8 cellular contexts compared by ENCODE assay signal in the genomic region with DNA sequence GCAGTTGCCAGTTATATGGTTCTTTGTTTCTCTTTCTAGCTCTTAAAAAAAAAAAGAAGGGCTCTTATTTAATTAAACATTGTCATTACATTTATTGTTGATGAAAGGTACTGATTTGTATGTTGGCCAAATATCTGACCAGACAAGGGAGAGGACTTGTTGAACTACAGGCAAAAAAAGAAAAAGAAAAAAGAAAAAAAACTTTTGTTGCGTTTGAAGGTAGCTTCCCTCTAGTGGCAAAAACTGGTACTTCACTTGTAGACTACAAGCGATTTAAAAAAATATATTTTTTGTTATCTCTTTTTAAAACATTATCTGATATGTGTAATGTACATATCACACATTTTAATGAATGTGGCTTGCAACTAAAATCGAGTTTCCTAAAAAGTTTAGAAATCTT.
DNase-seq lines count a peak whose midpoint lies in the region; ATAC-seq, FAIRE-seq and TF ChIP-seq lines count a peak whose summit lies in the region.

No MANE protein-coding gene starts in this region.

- H3K27ac ChIP-seq in A673 (ENCODE audit: low read depth, low read length, poor library complexity, severe bottlenecking) (peak overlapping the region; percentile 42), WERI-Rb-1 (peak overlapping the region; percentile 39)

- FAIRE-seq in islet of Langerhans (lab: Jason Lieb, UNC) = peak; percentile 97

- no peaks in the 10 kb centered on the region; the same call in 1 of the 2 replicates for H3K27me3 Mint-ChIP-seq in HFFc6 (ENCODE audit: insufficient read depth)
- H3K27me3 Mint-ChIP-seq in stimulated activated naive B cell treated with anti-CD40 and anti-IgM and Interleukin-4, amounts not matched to agents 10 μg/mL and 1 μg/mL and 100 μg/mL, for 72 hours = no peaks in the 10 kb centered on the region

- H3K36me3 ChIP-seq in A673 (ENCODE audit: insufficient read depth, low read length, poor library complexity, severe bottlenecking) (no peaks in the 10 kb centered on the region), WERI-Rb-1 (no peaks in the 10 kb centered on the region)

- TF ChIP-seq CTCF in A673 (conservative IDR thresholded peaks at IDR 0.05; ENCODE audit: low read depth, low read length) (peak; percentile 63), HFFc6 (IDR thresholded peaks at IDR 0.05) (peak; percentile 85), WERI-Rb-1 (IDR thresholded peaks at IDR 0.05; ENCODE audit: low read depth, low read length) (no peak)

- CTCF ChIA-PET in A673 (lab: Charles Lee) = interaction anchor here (0.6 to 1.4 kb wide), 3 partner anchors 282 to 641 kb away, joined by 3 to 9 read pairs (median 3); no protein-coding TSS in a partner anchor

- H3K4me3 Mint-ChIP-seq in HFFc6 = peak overlapping the region; percentile 46
- no peak overlapping the region for H3K4me3 Mint-ChIP-seq in stimulated activated naive B cell treated with anti-CD40 and anti-IgM and Interleukin-4, amounts not matched to agents 10 μg/mL and 1 μg/mL and 100 μg/mL, for 72 hours

- intact Hi-C loops in A673 (cut with micrococcal nuclease; ENCODE audit: unreplicated experiment) = loop anchor here (10.0 kb wide), 1 partner anchor 104 kb away; no protein-coding TSS in a partner anchor

- BruUV-seq in A673 (replicated peaks; lab: Mats Ljungman, UMichigan) = no TSS peak

- H3K9me3 Mint-ChIP-seq in HFFc6 = no peaks in the 10 kb centered on the region
- H3K9me3 Mint-ChIP-seq in stimulated activated naive B cell treated with anti-CD40 and anti-IgM and Interleukin-4, amounts not matched to agents 10 μg/mL and 1 μg/mL and 100 μg/mL, for 72 hours = no peaks in the 10 kb centered on the region

- H3K4me3 ChIP-seq in A673 (ENCODE audit: low read depth, low read length, poor library complexity, severe bottlenecking) (no peak overlapping the region), WERI-Rb-1 (ENCODE audit: low read depth, low read length) (no peak overlapping the region)

- H3K9me3 ChIP-seq in A673 (ENCODE audit: low read depth, low read length, poor library complexity, severe bottlenecking) (no peaks in the 10 kb centered on the region), WERI-Rb-1 (ENCODE audit: severe bottlenecking) (no peaks in the 10 kb centered on the region)

- DNase-seq in A673 (ENCODE audit: low spot score) (peak; percentile 46), HFFc6 (peak; percentile 21), WERI-Rb-1 (no peak)
- DNase-seq in activated T-cell treated with anti-CD3 and anti-CD28 coated beads, Interleukin-2, amount 50 U/mL, for 1 hour = no peak
- no peak for DNase-seq in activated effector memory CD4-positive, alpha-beta T cell treated with Interleukin-2 at 50 U/mL for 16 hours
- no peak for DNase-seq in stimulated activated CD8-positive, alpha-beta memory T cell treated with anti-CD3 and anti-CD28 coated beads, Interleukin-4, amount 100 ng/mL, for 48 hours
- DNase-seq in stimulated activated naive B cell treated with anti-CD40 and anti-IgM and Interleukin-4, amounts not matched to agents 10 μg/mL and 1 μg/mL and 100 μg/mL, for 72 hours = no peak

- H3K4me1 ChIP-seq in A673 (ENCODE audit: insufficient read depth, low read length, poor library complexity, severe bottlenecking) = peaks cover 8% of the 10 kb centered on the region

- H3K27me3 ChIP-seq in A673 (replicated peaks; ENCODE audit: insufficient read depth, low read depth, low read length, poor library complexity) (no peaks in the 10 kb centered on the region), WERI-Rb-1 (ENCODE audit: insufficient read depth, low read depth, severe bottlenecking) (no peaks in the 10 kb centered on the region)

- peaks cover 12% of the 10 kb centered on the region for H3K4me1 Mint-ChIP-seq in HFFc6 (ENCODE audit: low read depth)
- no peaks in the 10 kb centered on the region for H3K4me1 Mint-ChIP-seq in stimulated activated naive B cell treated with anti-CD40 and anti-IgM and Interleukin-4, amounts not matched to agents 10 μg/mL and 1 μg/mL and 100 μg/mL, for 72 hours

- no peak overlapping the region for H3K27ac Mint-ChIP-seq in HFFc6
- no peak overlapping the region for H3K27ac Mint-ChIP-seq in stimulated activated naive B cell treated with anti-CD40 and anti-IgM and Interleukin-4, amounts not matched to agents 10 μg/mL and 1 μg/mL and 100 μg/mL, for 72 hours

- no peaks in the 10 kb centered on the region for H3K36me3 Mint-ChIP-seq in HFFc6 (ENCODE audit: low read depth)
- no peaks in the 10 kb centered on the region for H3K36me3 Mint-ChIP-seq in stimulated activated naive B cell treated with anti-CD40 and anti-IgM and Interleukin-4, amounts not matched to agents 10 μg/mL and 1 μg/mL and 100 μg/mL, for 72 hours

- ATAC-seq in stimulated activated naive B cell treated with anti-CD40 and anti-IgM and Interleukin-4, amounts not matched to agents 10 μg/mL and 1 μg/mL and 100 μg/mL, for 72 hours (replicated peaks) = no peak

- POLR2A ChIA-PET in A673 (lab: Charles Lee; ENCODE audit: low non-redundant PET) = no interaction called here

Comparison
In these comparisons a context has a peak if more than half of its experiments do, and no peak if none do; other contexts are left out.
1. DNase-seq: peak in A673 (single experiment) and HFFc6 (single experiment); none in WERI-Rb-1 (single experiment), activated T-cell treated with anti-CD3 and anti-CD28 coated beads, Interleukin-2, amount 50 U/mL, for 1 hour (single experiment), activated effector memory CD4-positive, alpha-beta T cell treated with Interleukin-2 at 50 U/mL for 16 hours (single experiment), stimulated activated CD8-positive, alpha-beta memory T cell treated with anti-CD3 and anti-CD28 coated beads, Interleukin-4, amount 100 ng/mL, for 48 hours (single experiment) and stimulated activated naive B cell treated with anti-CD40 and anti-IgM and Interleukin-4, amounts not matched to agents 10 μg/mL and 1 μg/mL and 100 μg/mL, for 72 hours (single experiment).